8 cellular contexts compared by ENCODE assay signal in the genomic region with DNA sequence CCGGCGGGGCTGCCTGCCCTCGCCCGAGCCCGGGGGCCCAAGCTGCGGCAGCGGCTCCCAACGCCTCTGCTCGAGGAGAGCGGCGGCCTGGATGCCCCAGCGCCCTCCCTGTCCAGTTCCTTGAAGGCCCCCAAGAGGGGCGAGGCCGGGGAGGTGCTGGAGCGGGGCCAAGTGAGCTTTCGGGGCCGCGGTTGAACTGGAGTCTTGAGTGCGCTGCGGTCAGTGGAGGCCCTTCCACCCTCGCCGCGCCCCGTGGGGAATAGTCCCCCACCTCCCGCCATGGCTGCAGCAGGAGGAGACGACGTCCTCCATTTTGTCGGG. TPM values are rescaled to one million over a fixed set of nuclear protein-coding genes. Genes with fewer than 3 reads are reported as not detected.
A peak's percentile ranks its signal among the peaks of the same experiment; 100 is the strongest.
DNase-seq lines count a peak whose midpoint lies in the region; ATAC-seq, FAIRE-seq and TF ChIP-seq lines count a peak whose summit lies in the region.

No MANE protein-coding gene starts in this region.

- TF ChIP-seq CTCF in PC-3 (conservative IDR thresholded peaks at IDR 0.05; ENCODE audit: low read depth, low read length) (no peak), cardiac muscle cell (IDR thresholded peaks at IDR 0.05; ENCODE audit: low read depth, low read length) (no peak), progenitor cell of endocrine pancreas (IDR thresholded peaks at IDR 0.05; ENCODE audit: unreplicated experiment) (no peak), D721Med (IDR thresholded peaks at IDR 0.05; ENCODE audit: insufficient read depth, missing control alignments) (no peak)

- peak overlapping the region; percentile 55 to 81 for H3K4me3 ChIP-seq in CD4-positive, alpha-beta memory T cell (ENCODE audit: low read length in 2 of 2)
- peak overlapping the region; percentile 91 for H3K4me3 ChIP-seq in PC-3 (ENCODE audit: low read length)
- H3K4me3 ChIP-seq in cardiac muscle cell = peak overlapping the region; percentile 45

- peak overlapping the region; percentile 88 for H2AFZ ChIP-seq in PC-3 (ENCODE audit: low read length)

- intact Hi-C loops in CD4-positive, alpha-beta memory T cell (cut with micrococcal nuclease) = loop anchor here (1.0 to 5.0 kb wide), 4 partner anchors 94 to 908 kb away; partner anchors contain the start of genes EEF1AKMT1, MPHOSPH8 and ZMYM2
- intact Hi-C loops in PC-3 (cut with micrococcal nuclease) = loop anchor here (1.0 kb wide), 2 partner anchors 46 to 82 kb away; partner anchors contain the start of gene PSPC1

- peak overlapping the region; percentile 91 for H3K4me2 ChIP-seq in PC-3 (ENCODE audit: low read length)

- no peaks in the 10 kb centered on the region for H3K9me3 Mint-ChIP-seq in CD4-positive, alpha-beta memory T cell
- no peaks in the 10 kb centered on the region for H3K9me3 Mint-ChIP-seq in activated naive CD8-positive, alpha-beta T cell (ENCODE audit: low read depth)
- no peaks in the 10 kb centered on the region for H3K9me3 Mint-ChIP-seq in progenitor cell of endocrine pancreas (ENCODE audit: low read depth)

- peaks cover 22 to 42% (median 31%) of the 10 kb centered on the region in 4 donors for H3K4me1 Mint-ChIP-seq in CD4-positive, alpha-beta memory T cell
- H3K4me1 Mint-ChIP-seq in activated naive CD8-positive, alpha-beta T cell (ENCODE audit: low read depth) = peaks cover 37% of the 10 kb centered on the region
- H3K4me1 Mint-ChIP-seq in progenitor cell of endocrine pancreas (ENCODE audit: low read depth) = peaks cover 20% of the 10 kb centered on the region

- no peaks in the 10 kb centered on the region for H3K36me3 ChIP-seq in CD4-positive, alpha-beta memory T cell (ENCODE audit: insufficient read depth, low read length)
- H3K36me3 ChIP-seq in PC-3 (ENCODE audit: low read depth, low read length) (no peaks in the 10 kb centered on the region), cardiac muscle cell (no peaks in the 10 kb centered on the region)

- H3K27ac Mint-ChIP-seq in CD4-positive, alpha-beta memory T cell = peak overlapping the region; percentile 84 to 98 (median 92)
- H3K27ac Mint-ChIP-seq in activated naive CD8-positive, alpha-beta T cell = peak overlapping the region; percentile 91
- peak overlapping the region; percentile 98 for H3K27ac Mint-ChIP-seq in progenitor cell of endocrine pancreas

- peaks cover 43% of the 10 kb centered on the region for H3K79me2 ChIP-seq in PC-3 (ENCODE audit: low read length)

- H3K9me2 ChIP-seq in PC-3 (replicated peaks; ENCODE audit: low read length) = no peaks in the 10 kb centered on the region

- peak overlapping the region; percentile 86 to 99 (median 93) for H3K4me3 Mint-ChIP-seq in CD4-positive, alpha-beta memory T cell
- peak overlapping the region; percentile 80 for H3K4me3 Mint-ChIP-seq in activated naive CD8-positive, alpha-beta T cell
- H3K4me3 Mint-ChIP-seq in progenitor cell of endocrine pancreas (ENCODE audit: low read depth) = peak overlapping the region; percentile 92

- no peaks in the 10 kb centered on the region for H3K9me3 ChIP-seq in CD4-positive, alpha-beta memory T cell (ENCODE audit: control insufficient read depth in 1 of 2, low read length in 2 of 2)
- H3K9me3 ChIP-seq in PC-3 (ENCODE audit: low read length) (no peaks in the 10 kb centered on the region), cardiac muscle cell (ENCODE audit: low read depth) (no peaks in the 10 kb centered on the region)

- H3F3A ChIP-seq in PC-3 (ENCODE audit: low read length, unreplicated experiment) = peaks cover 4% of the 10 kb centered on the region

- POLR2A ChIA-PET in CD4-positive, alpha-beta memory T cell (lab: Charles Lee; ENCODE audit: partially characterized antibody) = interaction anchor here (0.8 to 5.3 kb wide), 24 partner anchors 12 to 1740 kb away, joined by 3 to 82 read pairs (median 4); partner anchors contain the start of genes MICU2, MPHOSPH8, PSPC1 and XPO4
- POLR2A ChIA-PET in PC-3 (lab: Charles Lee; ENCODE audit: unreplicated experiment) = interaction anchor here (0.6 to 1.5 kb wide), 4 partner anchors 15 to 82 kb away, joined by 3 to 14 read pairs (median 5); no protein-coding TSS in a partner anchor

- peak; percentile 34 for ATAC-seq in GM19328 (IDR thresholded peaks at IDR 0.05; ENCODE audit: unreplicated experiment)
- ATAC-seq in HG03432 (IDR thresholded peaks at IDR 0.05; ENCODE audit: unreplicated experiment) = peak; percentile 33
- peak; percentile 26 for ATAC-seq in PC-3

- peaks cover 28% of the 10 kb centered on the region for H3K4me1 ChIP-seq in CD4-positive, alpha-beta memory T cell (ENCODE audit: insufficient read depth, low read length)
- H3K4me1 ChIP-seq in PC-3 (ENCODE audit: insufficient read depth, low read length) (peaks cover 29% of the 10 kb centered on the region), cardiac muscle cell (ENCODE audit: low read depth) (peaks cover 16% of the 10 kb centered on the region)

- no peaks in the 10 kb centered on the region for H3K27me3 ChIP-seq in CD4-positive, alpha-beta memory T cell (ENCODE audit: insufficient read depth, low read length)
- H3K27me3 ChIP-seq in PC-3 (ENCODE audit: low read length) (no peaks in the 10 kb centered on the region), cardiac muscle cell (no peaks in the 10 kb centered on the region)

- DNase-seq in CD4-positive, alpha-beta memory T cell = peak in 3 of 5 donors; percentile 69 to 77 (median 74)
- DNase-seq in PC-3 (no peak), cardiac muscle cell (ENCODE audit: low read depth in 1 of 2, low spot score in 1 of 2) (peak in 1 of 2 donors; percentile 94), progenitor cell of endocrine pancreas (ENCODE audit: low spot score, unreplicated experiment) (no peak), D721Med (ENCODE audit: insufficient read length, low spot score) (no peak)

- no peak for FAIRE-seq in D721Med (lab: Jason Lieb, UNC)

- CTCF ChIA-PET in CD4-positive, alpha-beta memory T cell (lab: Charles Lee; ENCODE audit: partially characterized antibody) = interaction anchor here (0.7 to 1.7 kb wide), 9 partner anchors 11 to 231 kb away, joined by 3 to 10 read pairs (median 3); no protein-coding TSS in a partner anchor
- CTCF ChIA-PET in PC-3 (lab: Charles Lee) = interaction anchor here (0.6 to 1.7 kb wide), 2 partner anchors 18 to 87 kb away, joined by 6 to 7 read pairs; no protein-coding TSS in a partner anchor

- peak overlapping the region; percentile 81 for H3K27ac ChIP-seq in CD4-positive, alpha-beta memory T cell (ENCODE audit: low read depth, low read length)
- H3K27ac ChIP-seq in PC-3 (ENCODE audit: low read length) (peak overlapping the region; percentile 91), cardiac muscle cell (peak overlapping the region; percentile 88)

- H4K20me1 ChIP-seq in PC-3 (ENCODE audit: low read length) = no peaks in the 10 kb centered on the region

- H3K27me3 Mint-ChIP-seq in CD4-positive, alpha-beta memory T cell = no peaks in the 10 kb centered on the region
- no peaks in the 10 kb centered on the region for H3K27me3 Mint-ChIP-seq in activated naive CD8-positive, alpha-beta T cell
- H3K27me3 Mint-ChIP-seq in progenitor cell of endocrine pancreas = no peaks in the 10 kb centered on the region

- peak overlapping the region; percentile 88 for H3K9ac ChIP-seq in PC-3 (ENCODE audit: low read length)

- BruUV-seq in PC-3 (replicated peaks; lab: Mats Ljungman, UMichigan) = TSS peak; percentile 64

- peaks cover 1 to 20% of the 10 kb centered on the region in 2 donors for H3K36me3 Mint-ChIP-seq in CD4-positive, alpha-beta memory T cell
- no peaks in the 10 kb centered on the region for H3K36me3 Mint-ChIP-seq in activated naive CD8-positive, alpha-beta T cell
- peaks cover 1% of the 10 kb centered on the region for H3K36me3 Mint-ChIP-seq in progenitor cell of endocrine pancreas (ENCODE audit: insufficient read depth)

RNA-seq across cellular contexts. Expression of gene ZMYM5, which starts 0.5 kb away (rescaled TPM):
- 10 to 100 TPM; 25.1 to 25.5 TPM for total RNA-seq in CD4-positive, alpha-beta memory T cell
- polyA plus RNA-seq in CD4-positive, alpha-beta memory T cell = 10 to 100 TPM; 20.3 to 24.6 TPM
- 7.5 and 7.6 TPM in 2 replicates for total RNA-seq in PC-3 (2014; rRNA removed)
- 5.6 and 6.6 TPM in 2 replicates for total RNA-seq in cardiac muscle cell
- polyA plus RNA-seq in cardiac muscle cell = 14.7 and 15.5 TPM in 2 replicates
- 21.5 and 22.5 TPM in 2 replicates for total RNA-seq in progenitor cell of endocrine pancreas

Comparison
In these comparisons a context has a peak if more than half of its experiments do, and no peak if none do; other contexts are left out.
1. DNase-seq: peak in CD4-positive, alpha-beta memory T cell (3 of 5); none in PC-3 (single experiment), progenitor cell of endocrine pancreas (single experiment) and D721Med (single experiment).
2. Peak in every context shown above with its lines, with median percentiles within 50 percentile points of each other: H3K27ac ChIP-seq, H3K4me3 ChIP-seq, H3K27ac Mint-ChIP-seq, H3K4me3 Mint-ChIP-seq and ATAC-seq.